ENCODE assay signal across 8 cellular contexts in genomic region chr15:62163847-62164499, GRCh38. TPM values are rescaled to one million over a fixed set of nuclear protein-coding genes. Genes with fewer than 3 reads are reported as not detected.
DNase-seq lines count a peak whose midpoint lies in the region; ATAC-seq lines count a peak whose summit lies in the region.

No MANE protein-coding gene starts in this region.

- H3K36me3 ChIP-seq in HUES48 (ENCODE audit: control insufficient read depth, insufficient read depth, low read length) (no peaks in the 10 kb centered on the region), skeletal muscle satellite cell (ENCODE audit: insufficient read depth, low read length) (no peaks in the 10 kb centered on the region)

- H3K4me3 Mint-ChIP-seq in activated T-helper 1 cell treated with anti-CD3 and anti-CD28 coated beads, Interleukin-12 subunit alpha, Interleukin-12 subunit beta, Interleukin-2, Interleukin-4 antibody, amounts not matched to agents 30 ng/mL and 10 ng/mL and 1 ng/mL, durations not matched to agents 14 hours and 24 hours and 36 hours: peak overlapping the region; percentile 47

- DNase-seq in activated T-helper 1 cell treated with anti-CD3 and anti-CD28 coated beads, Interleukin-12 subunit alpha, Interleukin-12 subunit beta, Interleukin-2, Interleukin-4 antibody, amounts not matched to agents 30 ng/mL and 10 ng/mL and 1 ng/mL, durations not matched to agents 14 hours and 24 hours and 36 hours (ENCODE audit: low spot score): no peak
- no peak for DNase-seq in T-helper 1 cell

- peaks cover 73% of the 10 kb centered on the region for H3K27me3 Mint-ChIP-seq in activated T-helper 1 cell treated with anti-CD3 and anti-CD28 coated beads, Interleukin-12 subunit alpha, Interleukin-12 subunit beta, Interleukin-2, Interleukin-4 antibody, amounts not matched to agents 30 ng/mL and 10 ng/mL and 1 ng/mL, durations not matched to agents 14 hours and 24 hours and 36 hours (ENCODE audit: insufficient read depth)

- H3K9me3 Mint-ChIP-seq in activated T-helper 1 cell treated with anti-CD3 and anti-CD28 coated beads, Interleukin-12 subunit alpha, Interleukin-12 subunit beta, Interleukin-2, Interleukin-4 antibody, amounts not matched to agents 30 ng/mL and 10 ng/mL and 1 ng/mL, durations not matched to agents 14 hours and 24 hours and 36 hours: peaks cover 5% of the 10 kb centered on the region

- H3K27me3 ChIP-seq in HUES48 (ENCODE audit: control insufficient read depth, insufficient read depth, low read length) (peaks cover 74% of the 10 kb centered on the region), skeletal muscle satellite cell (ENCODE audit: control insufficient read depth, insufficient read depth, low read length) (peaks cover 73% of the 10 kb centered on the region)

- ATAC-seq in GM19397 (IDR thresholded peaks at IDR 0.05; ENCODE audit: unreplicated experiment): no peak
- no peak for ATAC-seq in GM18511 (IDR thresholded peaks at IDR 0.05; ENCODE audit: unreplicated experiment)
- no peak for ATAC-seq in HG02973 (IDR thresholded peaks at IDR 0.05; ENCODE audit: unreplicated experiment)

- intact Hi-C loops in activated T-helper 1 cell treated with anti-CD3 and anti-CD28 coated beads, Interleukin-12 subunit alpha, Interleukin-12 subunit beta, Interleukin-2, Interleukin-4 antibody, amounts not matched to agents 30 ng/mL and 10 ng/mL and 1 ng/mL, durations not matched to agents 14 hours and 24 hours and 36 hours (cut with micrococcal nuclease): no loop called here

- H3K27ac Mint-ChIP-seq in activated T-helper 1 cell treated with anti-CD3 and anti-CD28 coated beads, Interleukin-12 subunit alpha, Interleukin-12 subunit beta, Interleukin-2, Interleukin-4 antibody, amounts not matched to agents 30 ng/mL and 10 ng/mL and 1 ng/mL, durations not matched to agents 14 hours and 24 hours and 36 hours: no peak overlapping the region

- H3K9ac ChIP-seq in HUES48 (ENCODE audit: low read depth, low read length) (no peak overlapping the region), skeletal muscle satellite cell (ENCODE audit: low read depth, low read length) (no peak overlapping the region)

- H3K36me3 Mint-ChIP-seq in activated T-helper 1 cell treated with anti-CD3 and anti-CD28 coated beads, Interleukin-12 subunit alpha, Interleukin-12 subunit beta, Interleukin-2, Interleukin-4 antibody, amounts not matched to agents 30 ng/mL and 10 ng/mL and 1 ng/mL, durations not matched to agents 14 hours and 24 hours and 36 hours (ENCODE audit: low read depth): no peaks in the 10 kb centered on the region

- H3K9me3 ChIP-seq in HUES48 (ENCODE audit: control insufficient read depth, insufficient read depth, low read length): no peaks in the 10 kb centered on the region
- H3K9me3 ChIP-seq in iPS-18c (ENCODE audit: control insufficient read depth, insufficient read depth, low read length): no peaks in the 10 kb centered on the region
- no peaks in the 10 kb centered on the region for H3K9me3 ChIP-seq in skeletal muscle satellite cell (replicated peaks; ENCODE audit: low read length)

- peak overlapping the region; percentile 62 for H3K4me2 ChIP-seq in skeletal muscle satellite cell (ENCODE audit: low read length)

- no peak overlapping the region for H3K27ac ChIP-seq in HUES48 (ENCODE audit: low read depth, low read length)

- 0 out of 2 replicates have a peak, but pooled peaks cover 4% of the 10 kb centered on the region for H3K4me1 ChIP-seq in HUES48 (ENCODE audit: control insufficient read depth, insufficient read depth, low read length)
- H3K4me1 ChIP-seq in skeletal muscle satellite cell (ENCODE audit: control insufficient read depth, insufficient read depth, low read length): peaks cover 6% of the 10 kb centered on the region

- H3K4me3 ChIP-seq in HUES48 (ENCODE audit: low read depth, low read length) (peak overlapping the region; percentile 54; the same call in 1 of the 2 replicates), iPS-18c (ENCODE audit: insufficient read depth, low read depth, low read length) (peak overlapping the region; percentile 40), skeletal muscle satellite cell (ENCODE audit: low read length) (peak overlapping the region; percentile 38)

- H3K4me1 Mint-ChIP-seq in activated T-helper 1 cell treated with anti-CD3 and anti-CD28 coated beads, Interleukin-12 subunit alpha, Interleukin-12 subunit beta, Interleukin-2, Interleukin-4 antibody, amounts not matched to agents 30 ng/mL and 10 ng/mL and 1 ng/mL, durations not matched to agents 14 hours and 24 hours and 36 hours (ENCODE audit: low read depth): no peaks in the 10 kb centered on the region

RNA-seq across cellular contexts. Expression of gene C2CD4B, which starts 1.1 kb away (rescaled TPM):
- 0.78 and 0.83 TPM in 2 replicates for total RNA-seq in activated T-helper 1 cell treated with anti-CD3 and anti-CD28 coated beads, Interleukin-12 subunit alpha, Interleukin-12 subunit beta, Interleukin-2, Interleukin-4 antibody, amounts not matched to agents 30 ng/mL and 10 ng/mL and 1 ng/mL, durations not matched to agents 14 hours and 24 hours and 36 hours
- total RNA-seq in skeletal muscle satellite cell (2012; rRNA removed): not detected in 2 replicates
